Comparison of ENCODE assay signal across 1 cellular context in the genomic region with DNA sequence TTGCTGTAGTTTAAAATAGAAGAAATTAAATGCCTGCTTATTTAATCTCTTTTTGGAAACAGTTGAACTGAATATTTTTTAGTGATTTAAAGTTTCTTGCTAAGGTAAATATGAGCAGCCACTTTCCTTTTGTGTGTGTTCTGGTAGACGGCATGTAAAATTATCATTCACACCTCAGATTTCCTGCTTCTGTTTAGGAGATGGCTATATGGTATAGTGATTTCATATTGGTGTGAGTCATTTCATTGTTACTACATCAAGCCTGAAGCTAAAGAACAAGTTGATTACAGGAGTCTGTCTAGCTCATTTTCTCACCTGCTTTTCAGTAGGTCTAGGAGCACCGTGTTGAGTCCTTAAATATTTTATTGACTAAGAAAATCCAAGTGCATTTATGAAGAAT.
TF ChIP-seq lines count a peak whose summit lies in the region.

No MANE protein-coding gene starts in this region.

TF ChIP-seq in GM12878, 131 proteins besides CTCF, POLR2A, EP300 and RAD21 (continues in another document):
- TF ChIP-seq, protein P1, sequence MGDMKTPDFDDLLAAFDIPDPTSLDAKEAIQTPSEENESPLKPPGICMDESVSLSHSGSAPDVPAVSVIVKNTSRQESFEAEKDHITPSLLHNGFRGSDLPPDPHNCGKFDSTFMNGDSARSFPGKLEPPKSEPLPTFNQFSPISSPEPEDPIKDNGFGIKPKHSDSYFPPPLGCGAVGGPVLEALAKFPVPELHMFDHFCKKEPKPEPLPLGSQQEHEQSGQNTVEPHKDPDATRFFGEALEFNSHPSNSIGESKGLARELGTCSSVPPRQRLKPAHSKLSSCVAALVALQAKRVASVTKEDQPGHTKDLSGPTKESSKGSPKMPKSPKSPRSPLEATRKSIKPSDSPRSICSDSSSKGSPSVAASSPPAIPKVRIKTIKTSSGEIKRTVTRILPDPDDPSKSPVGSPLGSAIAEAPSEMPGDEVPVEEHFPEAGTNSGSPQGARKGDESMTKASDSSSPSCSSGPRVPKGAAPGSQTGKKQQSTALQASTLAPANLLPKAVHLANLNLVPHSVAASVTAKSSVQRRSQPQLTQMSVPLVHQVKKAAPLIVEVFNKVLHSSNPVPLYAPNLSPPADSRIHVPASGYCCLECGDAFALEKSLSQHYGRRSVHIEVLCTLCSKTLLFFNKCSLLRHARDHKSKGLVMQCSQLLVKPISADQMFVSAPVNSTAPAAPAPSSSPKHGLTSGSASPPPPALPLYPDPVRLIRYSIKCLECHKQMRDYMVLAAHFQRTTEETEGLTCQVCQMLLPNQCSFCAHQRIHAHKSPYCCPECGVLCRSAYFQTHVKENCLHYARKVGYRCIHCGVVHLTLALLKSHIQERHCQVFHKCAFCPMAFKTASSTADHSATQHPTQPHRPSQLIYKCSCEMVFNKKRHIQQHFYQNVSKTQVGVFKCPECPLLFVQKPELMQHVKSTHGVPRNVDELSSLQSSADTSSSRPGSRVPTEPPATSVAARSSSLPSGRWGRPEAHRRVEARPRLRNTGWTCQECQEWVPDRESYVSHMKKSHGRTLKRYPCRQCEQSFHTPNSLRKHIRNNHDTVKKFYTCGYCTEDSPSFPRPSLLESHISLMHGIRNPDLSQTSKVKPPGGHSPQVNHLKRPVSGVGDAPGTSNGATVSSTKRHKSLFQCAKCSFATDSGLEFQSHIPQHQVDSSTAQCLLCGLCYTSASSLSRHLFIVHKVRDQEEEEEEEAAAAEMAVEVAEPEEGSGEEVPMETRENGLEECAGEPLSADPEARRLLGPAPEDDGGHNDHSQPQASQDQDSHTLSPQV (IDR thresholded peaks at IDR 0.05) = no peak
- TF ChIP-seq LARP7 (IDR thresholded peaks at IDR 0.05) (no peak), RB1 (IDR thresholded peaks at IDR 0.05; ENCODE audit: borderline replicate concordance) (no peak), MYB (IDR thresholded peaks at IDR 0.05; ENCODE audit: borderline replicate concordance, low read depth, low read length) (no peak), IKZF2 (IDR thresholded peaks at IDR 0.05) (peak in 1 of 2 experiments; percentile 15; a peak in 1 of 4 replicates), RUNX3 (IDR thresholded peaks at IDR 0.05; ENCODE audit: low read length) (peak; percentile 42; the same call in 1 of the 2 replicates), IRF4 (IDR thresholded peaks at IDR 0.05; ENCODE audit: low read depth, low read length) (peak; percentile 45; the same call in 1 of the 2 replicates), PML (IDR thresholded peaks at IDR 0.05; ENCODE audit: low read length) (0 out of 2 replicates have a peak, but pooled peaks have one; percentile 15), CBX3 (IDR thresholded peaks at IDR 0.05; ENCODE audit: borderline replicate concordance, low read depth) (no peak), NFIC (IDR thresholded peaks at IDR 0.05; ENCODE audit: low read depth, low read length) (no peak; the same call in 1 of the 2 replicates), MTA2 (IDR thresholded peaks at IDR 0.05; ENCODE audit: low read depth) (no peak), ZNF24 (IDR thresholded peaks at IDR 0.05) (0 out of 2 replicates have a peak, but pooled peaks have one; percentile 7), ZZZ3 (IDR thresholded peaks at IDR 0.05; ENCODE audit: control insufficient read depth, insufficient read length, low read depth) (no peak), CREM (IDR thresholded peaks at IDR 0.05; ENCODE audit: low read depth) (peak; percentile 23; the same call in 1 of the 2 replicates), ZSCAN29 (IDR thresholded peaks at IDR 0.05) (no peak), JUNB (IDR thresholded peaks at IDR 0.05) (peak; percentile 72; the same call in 1 of the 2 replicates), FOXK2 (IDR thresholded peaks at IDR 0.05) (no peak), IKZF1 (conservative IDR thresholded peaks at IDR 0.05) (0 out of 2 replicates have a peak, but pooled peaks have one; percentile 22), SUPT20H (IDR thresholded peaks at IDR 0.05; ENCODE audit: borderline replicate concordance, control insufficient read depth, low read depth, low read length) (no peak), SMARCA5 (IDR thresholded peaks at IDR 0.05) (no peak)
- TF ChIP-seq, protein P2, sequence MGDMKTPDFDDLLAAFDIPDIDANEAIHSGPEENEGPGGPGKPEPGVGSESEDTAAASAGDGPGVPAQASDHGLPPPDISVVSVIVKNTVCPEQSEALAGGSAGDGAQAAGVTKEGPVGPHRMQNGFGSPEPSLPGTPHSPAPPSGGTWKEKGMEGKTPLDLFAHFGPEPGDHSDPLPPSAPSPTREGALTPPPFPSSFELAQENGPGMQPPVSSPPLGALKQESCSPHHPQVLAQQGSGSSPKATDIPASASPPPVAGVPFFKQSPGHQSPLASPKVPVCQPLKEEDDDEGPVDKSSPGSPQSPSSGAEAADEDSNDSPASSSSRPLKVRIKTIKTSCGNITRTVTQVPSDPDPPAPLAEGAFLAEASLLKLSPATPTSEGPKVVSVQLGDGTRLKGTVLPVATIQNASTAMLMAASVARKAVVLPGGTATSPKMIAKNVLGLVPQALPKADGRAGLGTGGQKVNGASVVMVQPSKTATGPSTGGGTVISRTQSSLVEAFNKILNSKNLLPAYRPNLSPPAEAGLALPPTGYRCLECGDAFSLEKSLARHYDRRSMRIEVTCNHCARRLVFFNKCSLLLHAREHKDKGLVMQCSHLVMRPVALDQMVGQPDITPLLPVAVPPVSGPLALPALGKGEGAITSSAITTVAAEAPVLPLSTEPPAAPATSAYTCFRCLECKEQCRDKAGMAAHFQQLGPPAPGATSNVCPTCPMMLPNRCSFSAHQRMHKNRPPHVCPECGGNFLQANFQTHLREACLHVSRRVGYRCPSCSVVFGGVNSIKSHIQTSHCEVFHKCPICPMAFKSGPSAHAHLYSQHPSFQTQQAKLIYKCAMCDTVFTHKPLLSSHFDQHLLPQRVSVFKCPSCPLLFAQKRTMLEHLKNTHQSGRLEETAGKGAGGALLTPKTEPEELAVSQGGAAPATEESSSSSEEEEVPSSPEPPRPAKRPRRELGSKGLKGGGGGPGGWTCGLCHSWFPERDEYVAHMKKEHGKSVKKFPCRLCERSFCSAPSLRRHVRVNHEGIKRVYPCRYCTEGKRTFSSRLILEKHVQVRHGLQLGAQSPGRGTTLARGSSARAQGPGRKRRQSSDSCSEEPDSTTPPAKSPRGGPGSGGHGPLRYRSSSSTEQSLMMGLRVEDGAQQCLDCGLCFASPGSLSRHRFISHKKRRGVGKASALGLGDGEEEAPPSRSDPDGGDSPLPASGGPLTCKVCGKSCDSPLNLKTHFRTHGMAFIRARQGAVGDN (IDR thresholded peaks at IDR 0.05) = no peak
- TF ChIP-seq, protein P3, sequence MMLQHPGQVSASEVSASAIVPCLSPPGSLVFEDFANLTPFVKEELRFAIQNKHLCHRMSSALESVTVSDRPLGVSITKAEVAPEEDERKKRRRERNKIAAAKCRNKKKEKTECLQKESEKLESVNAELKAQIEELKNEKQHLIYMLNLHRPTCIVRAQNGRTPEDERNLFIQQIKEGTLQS (IDR thresholded peaks at IDR 0.05; ENCODE audit: borderline replicate concordance, extremely low read depth, low read depth, low read length) = no peak
- TF ChIP-seq, protein P4, sequence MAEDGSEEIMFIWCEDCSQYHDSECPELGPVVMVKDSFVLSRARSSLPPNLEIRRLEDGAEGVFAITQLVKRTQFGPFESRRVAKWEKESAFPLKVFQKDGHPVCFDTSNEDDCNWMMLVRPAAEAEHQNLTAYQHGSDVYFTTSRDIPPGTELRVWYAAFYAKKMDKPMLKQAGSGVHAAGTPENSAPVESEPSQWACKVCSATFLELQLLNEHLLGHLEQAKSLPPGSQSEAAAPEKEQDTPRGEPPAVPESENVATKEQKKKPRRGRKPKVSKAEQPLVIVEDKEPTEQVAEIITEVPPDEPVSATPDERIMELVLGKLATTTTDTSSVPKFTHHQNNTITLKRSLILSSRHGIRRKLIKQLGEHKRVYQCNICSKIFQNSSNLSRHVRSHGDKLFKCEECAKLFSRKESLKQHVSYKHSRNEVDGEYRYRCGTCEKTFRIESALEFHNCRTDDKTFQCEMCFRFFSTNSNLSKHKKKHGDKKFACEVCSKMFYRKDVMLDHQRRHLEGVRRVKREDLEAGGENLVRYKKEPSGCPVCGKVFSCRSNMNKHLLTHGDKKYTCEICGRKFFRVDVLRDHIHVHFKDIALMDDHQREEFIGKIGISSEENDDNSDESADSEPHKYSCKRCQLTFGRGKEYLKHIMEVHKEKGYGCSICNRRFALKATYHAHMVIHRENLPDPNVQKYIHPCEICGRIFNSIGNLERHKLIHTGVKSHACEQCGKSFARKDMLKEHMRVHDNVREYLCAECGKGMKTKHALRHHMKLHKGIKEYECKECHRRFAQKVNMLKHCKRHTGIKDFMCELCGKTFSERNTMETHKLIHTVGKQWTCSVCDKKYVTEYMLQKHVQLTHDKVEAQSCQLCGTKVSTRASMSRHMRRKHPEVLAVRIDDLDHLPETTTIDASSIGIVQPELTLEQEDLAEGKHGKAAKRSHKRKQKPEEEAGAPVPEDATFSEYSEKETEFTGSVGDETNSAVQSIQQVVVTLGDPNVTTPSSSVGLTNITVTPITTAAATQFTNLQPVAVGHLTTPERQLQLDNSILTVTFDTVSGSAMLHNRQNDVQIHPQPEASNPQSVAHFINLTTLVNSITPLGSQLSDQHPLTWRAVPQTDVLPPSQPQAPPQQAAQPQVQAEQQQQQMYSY (CRISPR knock-in tag; IDR thresholded peaks at IDR 0.05) = no peak
- TF ChIP-seq, protein P5, sequence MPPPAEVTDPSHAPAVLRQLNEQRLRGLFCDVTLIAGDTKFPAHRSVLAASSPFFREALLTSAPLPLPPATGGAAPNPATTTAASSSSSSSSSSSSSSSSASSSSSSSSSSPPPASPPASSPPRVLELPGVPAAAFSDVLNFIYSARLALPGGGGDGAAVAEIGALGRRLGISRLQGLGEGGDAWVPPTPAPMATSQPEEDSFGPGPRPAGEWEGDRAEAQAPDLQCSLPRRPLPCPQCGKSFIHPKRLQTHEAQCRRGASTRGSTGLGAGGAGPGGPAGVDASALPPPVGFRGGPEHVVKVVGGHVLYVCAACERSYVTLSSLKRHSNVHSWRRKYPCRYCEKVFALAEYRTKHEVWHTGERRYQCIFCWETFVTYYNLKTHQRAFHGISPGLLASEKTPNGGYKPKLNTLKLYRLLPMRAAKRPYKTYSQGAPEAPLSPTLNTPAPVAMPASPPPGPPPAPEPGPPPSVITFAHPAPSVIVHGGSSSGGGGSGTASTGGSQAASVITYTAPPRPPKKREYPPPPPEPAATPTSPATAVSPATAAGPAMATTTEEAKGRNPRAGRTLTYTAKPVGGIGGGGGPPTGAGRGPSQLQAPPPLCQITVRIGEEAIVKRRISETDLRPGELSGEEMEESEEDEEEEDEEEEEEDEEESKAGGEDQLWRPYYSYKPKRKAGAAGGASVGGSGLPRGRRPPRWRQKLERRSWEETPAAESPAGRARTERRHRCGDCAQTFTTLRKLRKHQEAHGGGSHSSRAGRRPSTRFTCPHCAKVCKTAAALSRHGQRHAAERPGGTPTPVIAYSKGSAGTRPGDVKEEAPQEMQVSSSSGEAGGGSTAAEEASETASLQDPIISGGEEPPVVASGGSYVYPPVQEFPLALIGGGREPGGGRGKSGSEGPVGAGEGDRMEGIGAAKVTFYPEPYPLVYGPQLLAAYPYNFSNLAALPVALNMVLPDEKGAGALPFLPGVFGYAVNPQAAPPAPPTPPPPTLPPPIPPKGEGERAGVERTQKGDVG (CRISPR knock-in tag; IDR thresholded peaks at IDR 0.05) = no peak
- TF ChIP-seq, protein P6, sequence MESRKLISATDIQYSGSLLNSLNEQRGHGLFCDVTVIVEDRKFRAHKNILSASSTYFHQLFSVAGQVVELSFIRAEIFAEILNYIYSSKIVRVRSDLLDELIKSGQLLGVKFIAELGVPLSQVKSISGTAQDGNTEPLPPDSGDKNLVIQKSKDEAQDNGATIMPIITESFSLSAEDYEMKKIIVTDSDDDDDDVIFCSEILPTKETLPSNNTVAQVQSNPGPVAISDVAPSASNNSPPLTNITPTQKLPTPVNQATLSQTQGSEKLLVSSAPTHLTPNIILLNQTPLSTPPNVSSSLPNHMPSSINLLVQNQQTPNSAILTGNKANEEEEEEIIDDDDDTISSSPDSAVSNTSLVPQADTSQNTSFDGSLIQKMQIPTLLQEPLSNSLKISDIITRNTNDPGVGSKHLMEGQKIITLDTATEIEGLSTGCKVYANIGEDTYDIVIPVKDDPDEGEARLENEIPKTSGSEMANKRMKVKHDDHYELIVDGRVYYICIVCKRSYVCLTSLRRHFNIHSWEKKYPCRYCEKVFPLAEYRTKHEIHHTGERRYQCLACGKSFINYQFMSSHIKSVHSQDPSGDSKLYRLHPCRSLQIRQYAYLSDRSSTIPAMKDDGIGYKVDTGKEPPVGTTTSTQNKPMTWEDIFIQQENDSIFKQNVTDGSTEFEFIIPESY (IDR thresholded peaks at IDR 0.05) = no peak
- TF ChIP-seq, protein P7, sequence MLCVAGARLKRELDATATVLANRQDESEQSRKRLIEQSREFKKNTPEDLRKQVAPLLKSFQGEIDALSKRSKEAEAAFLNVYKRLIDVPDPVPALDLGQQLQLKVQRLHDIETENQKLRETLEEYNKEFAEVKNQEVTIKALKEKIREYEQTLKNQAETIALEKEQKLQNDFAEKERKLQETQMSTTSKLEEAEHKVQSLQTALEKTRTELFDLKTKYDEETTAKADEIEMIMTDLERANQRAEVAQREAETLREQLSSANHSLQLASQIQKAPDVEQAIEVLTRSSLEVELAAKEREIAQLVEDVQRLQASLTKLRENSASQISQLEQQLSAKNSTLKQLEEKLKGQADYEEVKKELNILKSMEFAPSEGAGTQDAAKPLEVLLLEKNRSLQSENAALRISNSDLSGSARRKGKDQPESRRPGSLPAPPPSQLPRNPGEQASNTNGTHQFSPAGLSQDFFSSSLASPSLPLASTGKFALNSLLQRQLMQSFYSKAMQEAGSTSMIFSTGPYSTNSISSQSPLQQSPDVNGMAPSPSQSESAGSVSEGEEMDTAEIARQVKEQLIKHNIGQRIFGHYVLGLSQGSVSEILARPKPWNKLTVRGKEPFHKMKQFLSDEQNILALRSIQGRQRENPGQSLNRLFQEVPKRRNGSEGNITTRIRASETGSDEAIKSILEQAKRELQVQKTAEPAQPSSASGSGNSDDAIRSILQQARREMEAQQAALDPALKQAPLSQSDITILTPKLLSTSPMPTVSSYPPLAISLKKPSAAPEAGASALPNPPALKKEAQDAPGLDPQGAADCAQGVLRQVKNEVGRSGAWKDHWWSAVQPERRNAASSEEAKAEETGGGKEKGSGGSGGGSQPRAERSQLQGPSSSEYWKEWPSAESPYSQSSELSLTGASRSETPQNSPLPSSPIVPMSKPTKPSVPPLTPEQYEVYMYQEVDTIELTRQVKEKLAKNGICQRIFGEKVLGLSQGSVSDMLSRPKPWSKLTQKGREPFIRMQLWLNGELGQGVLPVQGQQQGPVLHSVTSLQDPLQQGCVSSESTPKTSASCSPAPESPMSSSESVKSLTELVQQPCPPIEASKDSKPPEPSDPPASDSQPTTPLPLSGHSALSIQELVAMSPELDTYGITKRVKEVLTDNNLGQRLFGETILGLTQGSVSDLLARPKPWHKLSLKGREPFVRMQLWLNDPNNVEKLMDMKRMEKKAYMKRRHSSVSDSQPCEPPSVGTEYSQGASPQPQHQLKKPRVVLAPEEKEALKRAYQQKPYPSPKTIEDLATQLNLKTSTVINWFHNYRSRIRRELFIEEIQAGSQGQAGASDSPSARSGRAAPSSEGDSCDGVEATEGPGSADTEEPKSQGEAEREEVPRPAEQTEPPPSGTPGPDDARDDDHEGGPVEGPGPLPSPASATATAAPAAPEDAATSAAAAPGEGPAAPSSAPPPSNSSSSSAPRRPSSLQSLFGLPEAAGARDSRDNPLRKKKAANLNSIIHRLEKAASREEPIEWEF (IDR thresholded peaks at IDR 0.05; ENCODE audit: insufficient replicate concordance, low read depth, low read length) = no peak
